Comparison of ENCODE assay signal across 9 cellular contexts in the genomic region with DNA sequence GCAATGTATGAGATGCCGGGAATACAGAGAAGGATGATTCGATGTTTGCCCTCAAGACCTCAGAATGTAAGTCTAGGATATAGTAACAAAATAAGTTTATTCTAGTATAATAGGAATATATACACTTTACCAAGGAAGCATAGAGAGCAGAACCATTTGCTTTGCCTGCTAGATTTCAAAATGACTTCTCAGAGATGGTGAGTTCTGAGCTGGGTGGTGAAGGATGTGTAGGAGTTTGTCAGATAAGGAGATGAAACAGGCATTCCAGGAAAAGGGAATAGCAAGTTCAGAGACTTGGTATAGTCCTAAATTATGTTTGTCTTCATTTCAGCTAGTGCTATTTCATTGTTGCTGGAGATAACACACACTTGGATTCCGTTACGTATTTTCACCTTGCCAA.
"Had no signal": no experiment of that assay in that cellular context is flagged by ENCODE, and none has a peak within 500 bp of the region (broad histone marks: within the 10 kb centered on the region; RNA-seq: fewer than 3 reads in every experiment).

No MANE protein-coding gene starts in this region.

- H3K27ac ChIP-seq: GM23248 had no signal

- H3K36me3 ChIP-seq: HAP-1 had no signal

- ATAC-seq: GM23338, HCT116 had no signal

- DNase-seq: GM23248, GOT3, H7, H9, HCEC 1CT, HFFc6 had no signal

- H3K9ac ChIP-seq: GM23248 had no signal

- H3K4me1 ChIP-seq: HAP-1 had no signal

- H3K9me3 ChIP-seq: HAP-1 had no signal

- H3K4me3 ChIP-seq: GM23248, GM23338, HAP-1 had no signal

- H3K4me2 ChIP-seq: GM23338 had no signal

- H2AFZ ChIP-seq: GM23248, GM23338 had no signal
